In the genomic region with DNA sequence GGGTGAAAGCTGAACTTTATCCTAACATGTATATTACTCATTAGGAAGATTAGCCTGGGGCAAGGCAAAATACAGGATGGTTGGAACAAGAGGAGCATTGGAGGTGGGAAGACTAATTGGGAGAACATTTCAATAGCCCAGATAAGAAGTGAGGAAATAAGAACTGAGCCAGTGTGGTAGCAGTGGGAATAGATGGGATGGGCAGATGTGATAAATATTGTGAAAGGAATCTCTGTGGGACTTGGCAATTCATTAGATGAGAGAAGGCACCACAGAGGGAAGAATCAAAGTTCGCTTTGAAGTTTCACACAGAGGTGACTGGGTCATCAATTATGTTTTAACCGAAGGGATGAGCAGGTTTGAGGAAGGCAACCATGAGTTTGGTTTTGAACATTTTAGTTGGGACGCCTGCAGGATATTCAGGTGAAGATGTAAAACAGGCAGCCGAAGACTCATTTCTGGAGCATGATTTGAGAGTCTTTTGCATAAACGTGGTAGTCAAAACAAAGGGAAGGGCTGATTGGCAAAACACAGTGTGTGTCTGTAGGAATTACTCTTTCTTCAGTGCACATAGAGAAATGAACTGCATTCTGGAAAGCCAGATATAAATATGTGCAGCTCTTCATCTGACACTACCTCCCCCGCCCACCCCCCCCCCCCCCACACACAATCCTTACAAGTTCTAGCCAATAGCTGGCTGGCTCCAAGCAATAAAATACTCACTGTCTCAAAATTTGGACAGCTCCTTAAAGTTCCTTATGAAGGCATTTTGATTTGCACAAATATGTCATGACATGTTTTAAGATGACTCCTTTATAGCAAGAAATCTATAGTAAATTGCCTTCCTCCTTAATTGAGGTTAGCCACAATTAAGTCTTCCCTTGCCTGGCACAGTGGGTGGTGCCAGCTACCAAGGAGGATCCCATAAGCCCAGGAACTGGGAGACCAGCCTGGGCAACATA, we compare ENCODE assay signal across 8 cellular contexts. TPM values are rescaled to one million over a fixed set of nuclear protein-coding genes. Genes with fewer than 3 reads are reported as not detected.
DNase-seq lines count a peak whose midpoint lies in the region; ATAC-seq and TF ChIP-seq lines count a peak whose summit lies in the region.

No MANE protein-coding gene starts in this region.

- peak overlapping the region; percentile 65 to 88 for H3K4me3 ChIP-seq in vagina

- no peaks in the 10 kb centered on the region for H3K9me3 ChIP-seq in vagina

- no peaks in the 10 kb centered on the region for H3K27me3 ChIP-seq in vagina

- H3K27ac ChIP-seq in VCaP = peak overlapping the region; percentile 97
- H3K27ac ChIP-seq in vagina = peak overlapping the region; percentile 96

- DNase-seq in Daoy (ENCODE audit: low read depth) = peak; percentile 38
- DNase-seq in hepatic stellate cell (ENCODE audit: low spot score) = peak; percentile 39
- no peak for DNase-seq in vagina (ENCODE audit: extremely low spot score in 2 of 2)
- no peak for DNase-seq in cerebellum (ENCODE audit: low spot score)
- no peak for DNase-seq in posterior cingulate gyrus

- intact Hi-C loops in vagina (cut with DNase I) = no loop called here
- intact Hi-C loops in posterior cingulate gyrus (cut with DNase I) = loop anchor here (5.0 to 10.0 kb wide), 3 partner anchors 62 to 465 kb away; partner anchors contain the start of genes AFTPH and RAB1A

- no peak for TF ChIP-seq POLR2A in vagina (IDR thresholded peaks at IDR 0.05)

- ATAC-seq in HG02610 (IDR thresholded peaks at IDR 0.05; ENCODE audit: unreplicated experiment) = peak; percentile 30
- ATAC-seq in GM21786 (IDR thresholded peaks at IDR 0.05; ENCODE audit: unreplicated experiment) = no peak

- H3K36me3 ChIP-seq in vagina = no peaks in the 10 kb centered on the region

- H3K4me1 ChIP-seq in vagina = peaks cover 52% of the 10 kb centered on the region

- no peak for TF ChIP-seq CTCF in VCaP (conservative IDR thresholded peaks at IDR 0.05)
- no peak for TF ChIP-seq CTCF in vagina (IDR thresholded peaks at IDR 0.05)

RNA-seq across cellular contexts. Expression of gene SLC1A4, which starts 1.9 kb away (rescaled TPM):
- total RNA-seq in Daoy (2014; rRNA removed; shearing (Covaris generic)) = 13.3 and 14.0 TPM in 2 replicates
- total RNA-seq in vagina (11.5 TPM), cerebellum (44.3 TPM)

Comparison
In these comparisons a context has a peak if more than half of its experiments do, and no peak if none do; other contexts are left out.
1. DNase-seq: peak in Daoy (single experiment) and hepatic stellate cell (single experiment); none in vagina (0 of 2), cerebellum (single experiment) and posterior cingulate gyrus (0 of 10).